Comparison of ENCODE assay signal across 14 cellular contexts in the genomic region with DNA sequence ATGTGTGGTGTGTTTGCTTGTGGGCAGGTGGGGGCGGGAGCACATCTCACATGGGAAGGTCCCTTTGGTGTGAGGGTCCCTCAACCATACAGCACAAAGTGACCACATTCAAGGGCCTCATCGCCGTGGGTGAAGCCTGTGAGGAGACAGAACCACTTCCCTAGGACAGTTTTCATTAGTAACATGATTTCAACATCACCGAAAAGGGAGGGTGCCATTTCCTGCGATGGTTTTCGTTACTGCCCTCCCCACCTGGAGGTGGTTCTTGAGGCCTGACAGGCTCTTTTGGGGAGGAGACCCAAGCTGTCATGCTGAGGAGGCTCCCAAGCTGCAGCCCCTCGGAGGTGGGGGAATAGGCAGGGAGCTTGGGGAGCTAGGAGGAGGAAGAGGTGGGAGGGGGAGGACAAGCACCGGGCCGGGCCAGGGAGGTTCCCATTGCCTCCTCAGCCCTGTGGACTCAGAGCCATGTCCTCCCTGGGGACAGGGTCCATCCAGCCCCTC. TPM values are rescaled to one million over a fixed set of nuclear protein-coding genes. Genes with fewer than 3 reads are reported as not detected.
DNase-seq lines count a peak whose midpoint lies in the region; ATAC-seq and TF ChIP-seq lines count a peak whose summit lies in the region.
"Had no signal": no experiment of that assay in that cellular context is flagged by ENCODE, and none has a peak within 500 bp of the region (broad histone marks: within the 10 kb centered on the region; RNA-seq: fewer than 3 reads in every experiment).

No MANE protein-coding gene starts in this region.

- DNase-seq in Ammon's horn (ENCODE audit: low spot score) (peak; percentile 58), KG1 (lab: John Stamatoyannopoulos, UW) (peak; percentile 70), natural killer cell (peak; percentile 46), NCI-H1694 treated with DMSO at 0.1 percent for 48 hours (lab: John Stamatoyannopoulos, UW) (no peak), inferior parietal cortex (ENCODE audit: extremely low spot score) (no peak), uterus (no peak)
- no peak for DNase-seq in effector memory CD8-positive, alpha-beta T cell
- DNase-seq: activated CD4-positive, alpha-beta T cell treated with anti-CD3 and anti-CD28 coated beads, Interleukin-2, amount 50 U/mL, for 1 hour; CD4-positive, alpha-beta memory T cell; MM.1S had no signal

- TF ChIP-seq POLR2A in uterus (IDR thresholded peaks at IDR 0.05), result no peak

- H3K4me3 ChIP-seq in uterus, result no peak overlapping the region

- H3K4me3 Mint-ChIP-seq in effector memory CD8-positive, alpha-beta T cell, result peak overlapping the region in 1 of 2 donors; percentile 45
- peak overlapping the region; percentile 28 for H3K4me3 Mint-ChIP-seq in natural killer cell
- H3K4me3 Mint-ChIP-seq: CD4-positive, alpha-beta memory T cell; stimulated activated naive CD8-positive, alpha-beta T cell treated with anti-CD3 and anti-CD28 coated beads, Interleukin-15, Interleukin-2, amounts not matched to agents 100 ng/mL and 50 ng/mL, for 24 hours had no signal

- no peaks in the 10 kb centered on the region for H3K36me3 ChIP-seq in uterus

- no peaks in the 10 kb centered on the region for H3K4me1 ChIP-seq in uterus

- H3K4me1 Mint-ChIP-seq in effector memory CD8-positive, alpha-beta T cell (ENCODE audit: low read depth in 2 of 2), result peaks cover 7 to 9% of the 10 kb centered on the region in 2 donors
- H3K4me1 Mint-ChIP-seq in natural killer cell, result peaks cover 29 to 53% of the 10 kb centered on the region in 2 donors

- H3K27me3 Mint-ChIP-seq in effector memory CD8-positive, alpha-beta T cell, result peaks cover 42 to 71% of the 10 kb centered on the region in 2 donors
- no peaks in the 10 kb centered on the region for H3K27me3 Mint-ChIP-seq in natural killer cell (ENCODE audit: low read depth in 2 of 2)

- H3K27ac Mint-ChIP-seq in effector memory CD8-positive, alpha-beta T cell, result peak overlapping the region in 1 of 2 donors; percentile 71
- H3K27ac Mint-ChIP-seq in natural killer cell, result peak overlapping the region; percentile 77 to 86
- H3K27ac Mint-ChIP-seq: CD4-positive, alpha-beta memory T cell had no signal

- peak overlapping the region in 1 of 2 donors; percentile 19 for H3K27ac ChIP-seq in uterus

- intact Hi-C loops in natural killer cell (cut with micrococcal nuclease) (loop anchor here (2.0 kb wide), 1 partner anchor 47 kb away; no protein-coding TSS in a partner anchor), uterus (cut with DNase I; ENCODE audit: low total_unique reads) (no loop called here)

- no peaks in the 10 kb centered on the region for H3K36me3 Mint-ChIP-seq in effector memory CD8-positive, alpha-beta T cell (ENCODE audit: insufficient read depth)
- H3K36me3 Mint-ChIP-seq in natural killer cell, result no peaks in the 10 kb centered on the region
- H3K36me3 Mint-ChIP-seq: CD4-positive, alpha-beta memory T cell had no signal

- H3K9me3 Mint-ChIP-seq in effector memory CD8-positive, alpha-beta T cell, result peaks cover 0 to 5% of the 10 kb centered on the region in 2 donors
- peaks cover 0 to 5% of the 10 kb centered on the region in 2 donors for H3K9me3 Mint-ChIP-seq in natural killer cell

- peak; percentile 56 for ATAC-seq in effector memory CD8-positive, alpha-beta T cell (replicated peaks)
- ATAC-seq in natural killer cell, result peak; percentile 71 to 92 (median 80)
- no peak for ATAC-seq in HG02763 (IDR thresholded peaks at IDR 0.05; ENCODE audit: unreplicated experiment)

- H3K9me3 ChIP-seq in uterus, result no peaks in the 10 kb centered on the region

- no peaks in the 10 kb centered on the region for H3K27me3 ChIP-seq in uterus

- no peak for TF ChIP-seq CTCF in natural killer cell (IDR thresholded peaks at IDR 0.05)
- TF ChIP-seq CTCF in uterus (IDR thresholded peaks at IDR 0.05), result no peak

RNA-seq across cellular contexts. Expression of a gene that starts 9.5 kb away (rescaled TPM):
- total RNA-seq in natural killer cell (1 to 10 TPM; 2.0 to 4.9 (median 3.5) TPM), uterus (under 1 TPM in 2 of 4 donors, not detected in 2; 0.48 to 0.59 TPM)
- total RNA-seq: astrocyte, RPMI7951 had no signal

RNA-seq across cellular contexts. Expression of a gene that starts 24.2 kb away (rescaled TPM):
- total RNA-seq in natural killer cell, result 1 to 10 TPM; 4.3 to 7.6 (median 6.9) TPM
- total RNA-seq in uterus, result under 1 TPM in 2 of 4 donors, not detected in 2; 0.21 to 0.27 TPM
- total RNA-seq: CD4-positive, alpha-beta memory T cell; RPMI7951 had no signal

RNA-seq across cellular contexts. Expression of a gene that starts 45.6 kb away (rescaled TPM):
- total RNA-seq in natural killer cell (1 to 10 TPM in 1 of 3 donors, under 1 TPM in 1, not detected in 1; 0.90 to 9.3 TPM), uterus (not detected)
- total RNA-seq: astrocyte; CD4-positive, alpha-beta memory T cell; RPMI7951 had no signal

RNA-seq across cellular contexts. Expression of a gene that starts 55.3 kb away (rescaled TPM):
- total RNA-seq in natural killer cell (100 to 1,000 TPM; 287 to 370 (median 295) TPM), uterus (10 to 100 TPM in 1 of 4 donors, 1 to 10 TPM in 2, not detected in 1; 3.2 to 10.9 (median 4.0) TPM)
- total RNA-seq: astrocyte, RPMI7951 had no signal

Comparison
In these comparisons a context has a peak if more than half of its experiments do, and no peak if none do; other contexts are left out.
1. DNase-seq: peak in Ammon's horn (single experiment), KG1 (single experiment) and natural killer cell (single experiment); none in effector memory CD8-positive, alpha-beta T cell (0 of 3), NCI-H1694 treated with DMSO at 0.1 percent for 48 hours (single experiment), inferior parietal cortex (single experiment) and uterus (0 of 2).
2. RNA of a gene that starts 24.2 kb away (total RNA-seq): 4.3 to 7.6 TPM in natural killer cell; 0.21 to 0.27 TPM in uterus; every median in the first group is over 4 times any median in the second.